1 cellular context compared by ENCODE assay signal in the genomic region with DNA sequence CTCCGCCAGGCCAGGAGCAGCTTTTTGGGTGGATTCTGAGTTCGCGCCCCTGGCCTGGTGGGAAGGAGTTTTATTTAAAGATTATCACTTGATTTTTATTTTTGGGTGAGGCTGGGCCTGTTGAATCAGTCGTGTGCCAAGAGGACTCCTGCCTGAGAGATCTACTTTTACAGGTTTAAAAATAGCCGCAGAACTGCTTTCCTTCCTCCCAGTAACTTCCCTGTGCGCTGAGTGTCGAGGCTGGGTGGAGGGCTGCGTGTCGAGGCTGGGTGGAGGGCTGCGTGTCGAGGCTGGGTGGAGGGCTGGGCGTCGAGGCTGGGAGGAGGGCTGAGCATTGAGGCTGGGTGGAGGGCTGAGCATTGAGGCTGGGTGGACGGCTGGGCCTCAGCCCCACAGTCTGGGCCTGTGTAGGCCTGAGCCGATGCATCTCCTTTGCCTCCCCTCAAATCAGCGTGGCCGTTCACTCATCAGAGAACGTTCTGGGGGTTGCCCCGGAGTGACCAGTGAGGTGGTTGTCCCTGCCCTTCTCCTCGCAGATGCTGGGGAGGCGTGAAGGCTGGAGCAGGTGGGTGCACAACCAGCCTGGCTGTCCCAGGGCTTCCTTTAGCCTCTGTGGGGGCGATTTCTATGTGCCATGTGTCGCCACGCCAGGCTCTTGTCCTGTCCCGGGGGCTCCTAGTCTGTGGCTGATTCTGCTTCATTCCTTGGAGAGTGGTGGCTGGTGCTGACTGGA.
TF ChIP-seq lines count a peak whose summit lies in the region.

No MANE protein-coding gene starts in this region.

TF ChIP-seq in IMR-90, 13 proteins besides CTCF, POLR2A, EP300 and RAD21:
- TF ChIP-seq MXI1 (IDR thresholded peaks at IDR 0.05; ENCODE audit: borderline replicate concordance, low read depth, low read length), result no peak
- no peak for TF ChIP-seq BHLHE40 (IDR thresholded peaks at IDR 0.05; ENCODE audit: low read depth, low read length)
- TF ChIP-seq SMC3 (IDR thresholded peaks at IDR 0.05; ENCODE audit: low read depth, low read length), result no peak
- TF ChIP-seq, protein P1, sequence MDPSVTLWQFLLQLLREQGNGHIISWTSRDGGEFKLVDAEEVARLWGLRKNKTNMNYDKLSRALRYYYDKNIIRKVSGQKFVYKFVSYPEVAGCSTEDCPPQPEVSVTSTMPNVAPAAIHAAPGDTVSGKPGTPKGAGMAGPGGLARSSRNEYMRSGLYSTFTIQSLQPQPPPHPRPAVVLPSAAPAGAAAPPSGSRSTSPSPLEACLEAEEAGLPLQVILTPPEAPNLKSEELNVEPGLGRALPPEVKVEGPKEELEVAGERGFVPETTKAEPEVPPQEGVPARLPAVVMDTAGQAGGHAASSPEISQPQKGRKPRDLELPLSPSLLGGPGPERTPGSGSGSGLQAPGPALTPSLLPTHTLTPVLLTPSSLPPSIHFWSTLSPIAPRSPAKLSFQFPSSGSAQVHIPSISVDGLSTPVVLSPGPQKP (IDR thresholded peaks at IDR 0.05; ENCODE audit: borderline replicate concordance, low read depth, low read length), result no peak
- no peak for TF ChIP-seq FOS (IDR thresholded peaks at IDR 0.05; ENCODE audit: low read depth, low read length)
- TF ChIP-seq CEBPB (IDR thresholded peaks at IDR 0.05; ENCODE audit: low read depth, low read length), result no peak
- no peak for TF ChIP-seq RFX5 (IDR thresholded peaks at IDR 0.05; ENCODE audit: low read depth, low read length)
- no peak for TF ChIP-seq CHD1 (IDR thresholded peaks at IDR 0.05; ENCODE audit: low read depth, low read length)
TF ChIP-seq in IMR-90: peak in this region for 0.
